In genomic region chr10:99709480-99710229, GRCh38 we compare ENCODE assay signal across 1 cellular context.
TF ChIP-seq lines count a peak whose summit lies in the region.

No MANE protein-coding gene starts in this region.

TF ChIP-seq in HCT116, 20 proteins besides CTCF, POLR2A, EP300 and RAD21 (continued from another document):
- TF ChIP-seq REST (IDR thresholded peaks at IDR 0.05; ENCODE audit: low read depth) = no peak
- no peak for TF ChIP-seq TCF7L2 (IDR thresholded peaks at IDR 0.05; ENCODE audit: borderline replicate concordance, extremely low read depth, insufficient read depth, insufficient read length)
- no peak for TF ChIP-seq EGR1 (IDR thresholded peaks at IDR 0.05; ENCODE audit: low read depth)
- TF ChIP-seq ZFX (IDR thresholded peaks at IDR 0.05) = no peak
- TF ChIP-seq EZH2 (IDR thresholded peaks at IDR 0.05) = no peak
- no peak for TF ChIP-seq POLR2AphosphoS5 (IDR thresholded peaks at IDR 0.05; ENCODE audit: low read depth, low read length)
- TF ChIP-seq FOSL1 (IDR thresholded peaks at IDR 0.05; ENCODE audit: low read depth) = no peak
